12 cellular contexts compared by ENCODE assay signal in genomic region chr6:37243816-37244370, GRCh38. TPM values are rescaled to one million over a fixed set of nuclear protein-coding genes. Genes with fewer than 3 reads are reported as not detected.
A peak's percentile ranks its signal among the peaks of the same experiment; 100 is the strongest.
DNase-seq lines count a peak whose midpoint lies in the region; ATAC-seq and TF ChIP-seq lines count a peak whose summit lies in the region.
"Had no signal": no experiment of that assay in that cellular context is flagged by ENCODE, and none has a peak within 500 bp of the region (broad histone marks: within the 10 kb centered on the region; RNA-seq: fewer than 3 reads in every experiment).

No MANE protein-coding gene starts in this region.

- POLR2A ChIA-PET in AG04450 (lab: Yijun Ruan, JAX): interaction anchor here (0.6 to 1.5 kb wide), 2 partner anchors 21 to 75 kb away, joined by 4 to 5 read pairs; no protein-coding TSS in a partner anchor

- TF ChIP-seq EP300 in gastroesophageal sphincter (IDR thresholded peaks at IDR 0.05): no peak

- no peaks in the 10 kb centered on the region for H3K36me3 ChIP-seq in adipocyte (ENCODE audit: control insufficient read depth, insufficient read depth, low read length, severe bottlenecking)
- no peaks in the 10 kb centered on the region for H3K36me3 ChIP-seq in gastroesophageal sphincter
- H3K36me3 ChIP-seq in skeletal muscle satellite cell (ENCODE audit: insufficient read depth, low read length): no peaks in the 10 kb centered on the region

- peak overlapping the region; percentile 49 for H3K4me2 ChIP-seq in skeletal muscle satellite cell (ENCODE audit: low read length)

- DNase-seq in AG04450 (ENCODE audit: low read depth, low spot score) (no peak), adipocyte (ENCODE audit: low read depth) (no peak), NCI-H526 (lab: John Stamatoyannopoulos, UW) (no peak), 8988T (no peak)
- DNase-seq in stimulated activated naive CD8-positive, alpha-beta T cell treated with anti-CD3 and anti-CD28 coated beads, Interleukin-15, Interleukin-2, amounts not matched to agents 100 U/mL and 50 U/mL, for 24 hours: no peak
- DNase-seq: activated CD8-positive, alpha-beta memory T cell treated with anti-CD3 and anti-CD28 coated beads, Interleukin-2, amount 50 U/mL, for 48 hours; stimulated activated naive CD8-positive, alpha-beta T cell treated with anti-CD3 and anti-CD28 coated beads, Interleukin-15, amount 100 ng/mL, for 72 hours; T-helper 9 cell had no signal

- WGBS in gastroesophageal sphincter (ENCODE audit: low coverage in 1 of 2), 2 donors: 45 to 48% methylated on average over 2 to 3 of the region's 3 CpGs

- H3K4me1 ChIP-seq in adipocyte (ENCODE audit: control insufficient read depth, insufficient read depth, low read length): peaks cover 65% of the 10 kb centered on the region
- peaks cover 8 to 60% (median 28%) of the 10 kb centered on the region in 3 donors for H3K4me1 ChIP-seq in gastroesophageal sphincter
- peaks cover 59% of the 10 kb centered on the region for H3K4me1 ChIP-seq in skeletal muscle satellite cell (ENCODE audit: control insufficient read depth, insufficient read depth, low read length)

- H3K9me3 ChIP-seq in AG04450 (ENCODE audit: control insufficient read depth, insufficient read depth, low read length): no peaks in the 10 kb centered on the region
- no peaks in the 10 kb centered on the region for H3K9me3 ChIP-seq in adipocyte (ENCODE audit: control insufficient read depth, low read length)
- H3K9me3 ChIP-seq in gastroesophageal sphincter: no peaks in the 10 kb centered on the region
- H3K9me3 ChIP-seq in skeletal muscle satellite cell (replicated peaks; ENCODE audit: low read length): no peaks in the 10 kb centered on the region

- TF ChIP-seq CTCF in AG04450 (IDR thresholded peaks at IDR 0.05; ENCODE audit: low read depth, low read length) (no peak), gastroesophageal sphincter (IDR thresholded peaks at IDR 0.05) (no peak)

- H3K27ac ChIP-seq in AG04450 (ENCODE audit: low read depth, low read length) (peak overlapping the region; percentile 99), gastroesophageal sphincter (peak overlapping the region; percentile 76 to 85 (median 79))

- ATAC-seq in gastroesophageal sphincter: no peak
- no peak for ATAC-seq in stimulated activated naive CD8-positive, alpha-beta T cell treated with anti-CD3 and anti-CD28 coated beads, Interleukin-15, Interleukin-2, amounts not matched to agents 100 U/mL and 50 U/mL, for 24 hours
- no peak for ATAC-seq in HG02884 (IDR thresholded peaks at IDR 0.05; ENCODE audit: unreplicated experiment)
- ATAC-seq: natural killer cell treated with Interleukin-12 subunit alpha and Interleukin-12 subunit beta and Interleukin-15 and Interleukin-18, amount 100 ng/mL, for 72 hours; stimulated activated naive CD8-positive, alpha-beta T cell treated with anti-CD3 and anti-CD28 coated beads, Interleukin-15, amount 100 ng/mL, for 72 hours had no signal

- TF ChIP-seq POLR2A in gastroesophageal sphincter (IDR thresholded peaks at IDR 0.05): no peak

- no peak overlapping the region for H3K4me3 ChIP-seq in AG04450 (ENCODE audit: low read depth, low read length)
- H3K4me3 ChIP-seq in adipocyte (ENCODE audit: low read length): peak overlapping the region; percentile 38
- H3K4me3 ChIP-seq in gastroesophageal sphincter: no peak overlapping the region
- H3K4me3 ChIP-seq in skeletal muscle satellite cell (ENCODE audit: low read length): no peak overlapping the region

- H3K27me3 ChIP-seq in AG04450 (ENCODE audit: control insufficient read depth, insufficient read depth, low read length) (no peaks in the 10 kb centered on the region), adipocyte (replicated peaks; ENCODE audit: control insufficient read depth, insufficient read depth, low read length) (no peaks in the 10 kb centered on the region), gastroesophageal sphincter (no peaks in the 10 kb centered on the region), skeletal muscle satellite cell (ENCODE audit: control insufficient read depth, insufficient read depth, low read length) (no peaks in the 10 kb centered on the region)

- CTCF ChIA-PET in AG04450 (lab: Charles Lee): no interaction called here

- peak overlapping the region; percentile 35 for H3K9ac ChIP-seq in adipocyte (ENCODE audit: low read length)
- peak overlapping the region; percentile 57 for H3K9ac ChIP-seq in skeletal muscle satellite cell (ENCODE audit: low read depth, low read length)

RNA-seq across cellular contexts. Expression of gene TBC1D22B, which starts 13.7 kb away (rescaled TPM):
- polyA plus RNA-seq in AG04450 (2011; rRNA removed): 9.7 and 9.8 TPM in 2 replicates
- polyA minus RNA-seq in AG04450 (2011; rRNA and poly(A)+ RNA removed): 7.5 and 8.7 TPM in 2 replicates
- 1 to 10 TPM; 5.0 to 9.2 (median 8.3) TPM for total RNA-seq in gastroesophageal sphincter
- 4.3 and 5.0 TPM in 2 replicates for total RNA-seq in skeletal muscle satellite cell (2012; rRNA removed)

RNA-seq across cellular contexts. Expression of gene TMEM217, which starts 14.1 kb away (rescaled TPM):
- 7.7 and 7.8 TPM in 2 replicates for polyA plus RNA-seq in AG04450 (2011; rRNA removed)
- 4.0 and 7.6 TPM in 2 replicates for polyA minus RNA-seq in AG04450 (2011; rRNA and poly(A)+ RNA removed)
- under 1 TPM in 1 of 4 donors, not detected in 3; 0.40 TPM for total RNA-seq in gastroesophageal sphincter
- 2.2 and 2.5 TPM in 2 replicates for total RNA-seq in skeletal muscle satellite cell (2012; rRNA removed)
